8 cellular contexts compared by ENCODE assay signal in genomic region chr15:90954712-90955671, GRCh38. TPM values are rescaled to one million over a fixed set of nuclear protein-coding genes. Genes with fewer than 3 reads are reported as not detected.
DNase-seq lines count a peak whose midpoint lies in the region; ATAC-seq and FAIRE-seq lines count a peak whose summit lies in the region.

TSS of gene RCCD1 (plus strand) at chr15:90954884. CDS start at chr15:90956735, 1,851 bp downstream.

- H3K4me1 ChIP-seq in NT2/D1 (ENCODE audit: insufficient read depth, insufficient read length) = peaks cover 8% of the 10 kb centered on the region
- H3K4me1 ChIP-seq in mesodermal cell (ENCODE audit: control insufficient read depth, insufficient read depth, low read length, poor library complexity, severe bottlenecking) = peaks cover 12% of the 10 kb centered on the region

- ATAC-seq in GM19397 (IDR thresholded peaks at IDR 0.05; ENCODE audit: unreplicated experiment) (peak; percentile 93), HG03571 (IDR thresholded peaks at IDR 0.05; ENCODE audit: unreplicated experiment) (peak; percentile 84)

- H3K9ac ChIP-seq in NT2/D1 (ENCODE audit: insufficient read length, low read depth) = peak within 1 kb of the TSS; percentile 89

- H3K27ac ChIP-seq in mesodermal cell (ENCODE audit: low read depth, low read length, severe bottlenecking) = peak within 1 kb of the TSS; percentile 87

- DNase-seq in C1 segment of cervical spinal cord (lab: John Stamatoyannopoulos, UW) (peak; percentile 42 to 92 (median 84)), NT2/D1 (ENCODE audit: low read depth, low spot score) (peak; percentile 91)
- DNase-seq in activated CD8-positive, alpha-beta memory T cell treated with anti-CD3 and anti-CD28 coated beads, Interleukin-2, amount 50 U/mL, for 24 hours (ENCODE audit: extremely low read depth) = peak; percentile 74
- DNase-seq in stimulated activated CD8-positive, alpha-beta memory T cell treated with anti-CD3 and anti-CD28 coated beads, Interleukin-15, amount 100 ng/mL, for 24 hours (ENCODE audit: low read depth) = peak; percentile 65

- WGBS in mesodermal cell (ENCODE audit: insufficient coverage in 2 of 2), 2 experiments = 11 to 19% methylated on average over 53 to 58 of the region's 73 CpGs

- H3K36me3 ChIP-seq in NT2/D1 (ENCODE audit: insufficient read depth, insufficient read length, low read length) (peaks cover 53% of the 10 kb centered on the region), mesodermal cell (ENCODE audit: control insufficient read depth, insufficient read depth, low read length) (peaks cover 44% of the 10 kb centered on the region)

- H3K9me3 ChIP-seq in NT2/D1 (ENCODE audit: insufficient read depth, low read length) = no peaks in the 10 kb centered on the region
- no peaks in the 10 kb centered on the region for H3K9me3 ChIP-seq in mesodermal cell (ENCODE audit: control insufficient read depth, low read length)

- H3K4me3 ChIP-seq in NT2/D1 (ENCODE audit: insufficient read length, low read depth) = peak within 1 kb of the TSS; percentile 75
- H3K4me3 ChIP-seq in mesodermal cell (ENCODE audit: extremely low read depth, insufficient read depth, low read length, poor library complexity, severe bottlenecking) = peak within 1 kb of the TSS; percentile 51

- peak; percentile 50 for FAIRE-seq in endometrium (lab: Jason Lieb, UNC)

- peaks cover 7% of the 10 kb centered on the region for H3K27me3 ChIP-seq in NT2/D1 (ENCODE audit: insufficient read depth, insufficient read length)

RNA-seq across cellular contexts. Expression of gene RCCD1, which starts in this region (rescaled TPM):
- 10.6 TPM for polyA plus RNA-seq in mesodermal cell (2013, experiment 1 of 2)
- polyA plus RNA-seq in mesodermal cell (2013, experiment 2 of 2) = 10.4 TPM

Comparison
In these comparisons a context has a peak if more than half of its experiments do, and no peak if none do; other contexts are left out.
1. Peak in every context shown above with its lines: DNase-seq, ATAC-seq, H3K4me3 ChIP-seq and H3K27ac ChIP-seq.